1 cellular context compared by ENCODE assay signal in the genomic region with DNA sequence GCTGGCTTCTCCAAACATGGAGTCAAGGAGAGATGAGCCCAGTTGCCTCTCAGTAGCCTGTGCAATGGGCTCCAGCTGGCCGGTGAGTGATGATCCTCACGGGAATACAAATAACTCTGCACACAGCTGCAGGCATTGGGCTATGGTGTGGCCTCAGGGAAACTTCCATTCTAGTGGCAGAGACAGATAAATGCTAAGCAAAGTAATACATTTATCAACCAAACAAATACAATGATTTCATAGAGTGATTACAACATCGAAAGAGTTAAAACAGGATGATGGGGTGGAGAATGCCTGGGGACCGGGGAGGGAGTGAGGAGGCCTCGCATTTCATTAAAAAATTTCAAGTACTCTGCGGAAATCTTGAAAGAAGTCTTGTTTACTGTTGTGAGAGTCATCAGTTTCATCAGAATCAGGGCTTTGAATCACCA.
TF ChIP-seq lines count a peak whose summit lies in the region.

No MANE protein-coding gene starts in this region.

TF ChIP-seq in GM23338, 12 proteins besides CTCF, POLR2A, EP300 and RAD21 (continued from another document):
- TF ChIP-seq, protein P1, sequence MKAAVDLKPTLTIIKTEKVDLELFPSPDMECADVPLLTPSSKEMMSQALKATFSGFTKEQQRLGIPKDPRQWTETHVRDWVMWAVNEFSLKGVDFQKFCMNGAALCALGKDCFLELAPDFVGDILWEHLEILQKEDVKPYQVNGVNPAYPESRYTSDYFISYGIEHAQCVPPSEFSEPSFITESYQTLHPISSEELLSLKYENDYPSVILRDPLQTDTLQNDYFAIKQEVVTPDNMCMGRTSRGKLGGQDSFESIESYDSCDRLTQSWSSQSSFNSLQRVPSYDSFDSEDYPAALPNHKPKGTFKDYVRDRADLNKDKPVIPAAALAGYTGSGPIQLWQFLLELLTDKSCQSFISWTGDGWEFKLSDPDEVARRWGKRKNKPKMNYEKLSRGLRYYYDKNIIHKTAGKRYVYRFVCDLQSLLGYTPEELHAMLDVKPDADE (IDR thresholded peaks at IDR 0.05), result no peak
- TF ChIP-seq EZH2phosphoT487 (IDR thresholded peaks at IDR 0.05; ENCODE audit: unreplicated experiment) (no peak), CREB1 (CRISPR knock-in tag; IDR thresholded peaks at IDR 0.05; ENCODE audit: low read depth) (no peak), ZNF114 (CRISPR knock-in tag; IDR thresholded peaks at IDR 0.05) (no peak), NANOG (IDR thresholded peaks at IDR 0.05; ENCODE audit: borderline replicate concordance) (no peak), ZNF331 (CRISPR knock-in tag; IDR thresholded peaks at IDR 0.05; ENCODE audit: low read depth) (no peak)
- TF ChIP-seq, protein P2, sequence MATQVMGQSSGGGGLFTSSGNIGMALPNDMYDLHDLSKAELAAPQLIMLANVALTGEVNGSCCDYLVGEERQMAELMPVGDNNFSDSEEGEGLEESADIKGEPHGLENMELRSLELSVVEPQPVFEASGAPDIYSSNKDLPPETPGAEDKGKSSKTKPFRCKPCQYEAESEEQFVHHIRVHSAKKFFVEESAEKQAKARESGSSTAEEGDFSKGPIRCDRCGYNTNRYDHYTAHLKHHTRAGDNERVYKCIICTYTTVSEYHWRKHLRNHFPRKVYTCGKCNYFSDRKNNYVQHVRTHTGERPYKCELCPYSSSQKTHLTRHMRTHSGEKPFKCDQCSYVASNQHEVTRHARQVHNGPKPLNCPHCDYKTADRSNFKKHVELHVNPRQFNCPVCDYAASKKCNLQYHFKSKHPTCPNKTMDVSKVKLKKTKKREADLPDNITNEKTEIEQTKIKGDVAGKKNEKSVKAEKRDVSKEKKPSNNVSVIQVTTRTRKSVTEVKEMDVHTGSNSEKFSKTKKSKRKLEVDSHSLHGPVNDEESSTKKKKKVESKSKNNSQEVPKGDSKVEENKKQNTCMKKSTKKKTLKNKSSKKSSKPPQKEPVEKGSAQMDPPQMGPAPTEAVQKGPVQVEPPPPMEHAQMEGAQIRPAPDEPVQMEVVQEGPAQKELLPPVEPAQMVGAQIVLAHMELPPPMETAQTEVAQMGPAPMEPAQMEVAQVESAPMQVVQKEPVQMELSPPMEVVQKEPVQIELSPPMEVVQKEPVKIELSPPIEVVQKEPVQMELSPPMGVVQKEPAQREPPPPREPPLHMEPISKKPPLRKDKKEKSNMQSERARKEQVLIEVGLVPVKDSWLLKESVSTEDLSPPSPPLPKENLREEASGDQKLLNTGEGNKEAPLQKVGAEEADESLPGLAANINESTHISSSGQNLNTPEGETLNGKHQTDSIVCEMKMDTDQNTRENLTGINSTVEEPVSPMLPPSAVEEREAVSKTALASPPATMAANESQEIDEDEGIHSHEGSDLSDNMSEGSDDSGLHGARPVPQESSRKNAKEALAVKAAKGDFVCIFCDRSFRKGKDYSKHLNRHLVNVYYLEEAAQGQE (IDR thresholded peaks at IDR 0.05; ENCODE audit: unreplicated experiment), result no peak
